ENCODE assay signal across 8 cellular contexts in the genomic region with DNA sequence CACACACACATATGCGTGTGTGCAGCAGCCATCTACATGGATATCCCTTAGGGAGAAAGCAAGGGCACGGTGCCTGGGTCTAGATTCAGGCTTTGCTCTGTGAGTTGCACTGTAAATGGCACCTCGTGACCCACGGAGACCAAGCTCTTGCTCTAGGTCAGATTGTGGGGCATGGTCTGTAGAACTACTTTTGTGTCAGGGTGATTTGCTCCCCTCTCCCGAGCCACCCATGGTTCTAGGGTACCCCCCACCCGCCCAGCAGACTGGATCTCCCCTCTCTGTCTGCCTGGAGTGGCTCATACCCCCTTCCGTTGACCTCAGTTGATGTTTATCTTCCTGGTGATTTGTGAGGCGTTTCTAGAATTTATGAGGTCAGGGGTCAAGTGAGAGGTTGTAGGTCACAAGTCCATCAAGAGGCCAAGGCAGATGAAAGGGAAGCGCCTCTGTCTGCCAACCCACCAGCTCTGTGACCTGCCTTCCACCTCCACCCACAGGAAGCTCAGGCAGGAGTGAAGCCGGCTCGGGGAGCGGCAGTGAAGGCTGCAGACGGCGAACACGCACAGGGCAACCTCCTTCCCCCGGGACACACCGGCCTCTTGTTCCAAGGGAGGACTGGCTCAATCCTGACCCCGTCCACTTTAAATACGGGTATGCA.
A peak's percentile ranks its signal among the peaks of the same experiment; 100 is the strongest.
DNase-seq lines count a peak whose midpoint lies in the region; ATAC-seq and TF ChIP-seq lines count a peak whose summit lies in the region.

No MANE protein-coding gene starts in this region.

- H3K79me2 ChIP-seq in trophoblast cell (ENCODE audit: control insufficient read depth, insufficient read depth, low read length, poor library complexity) = no peaks in the 10 kb centered on the region

- H3K4ac ChIP-seq in trophoblast cell (ENCODE audit: low read depth, low read length) = no peak overlapping the region

- H3K79me1 ChIP-seq in trophoblast cell (ENCODE audit: low read length) = no peaks in the 10 kb centered on the region

- H3K27ac Mint-ChIP-seq in T-helper 2 cell treated with Interferon-gamma antibody and Interleukin-4, amounts not matched to agents 5 μg/mL and 100 μg/mL, for 36 hours = peak overlapping the region; percentile 96

- no peak overlapping the region for H2BK120ac ChIP-seq in trophoblast cell (ENCODE audit: insufficient read depth, low read length, poor library complexity)

- H3K4me3 ChIP-seq in colonic mucosa = peak overlapping the region; percentile 9
- no peak overlapping the region for H3K4me3 ChIP-seq in trophoblast cell (ENCODE audit: low read depth, low read length)
- H3K4me3 ChIP-seq in ascending aorta = no peak overlapping the region

- H3K36me3 Mint-ChIP-seq in T-helper 2 cell treated with Interferon-gamma antibody and Interleukin-4, amounts not matched to agents 5 μg/mL and 100 μg/mL, for 36 hours (ENCODE audit: low read depth) = peaks cover 1% of the 10 kb centered on the region

- ATAC-seq in GM21529 (IDR thresholded peaks at IDR 0.05; ENCODE audit: unreplicated experiment) = peak; percentile 30

- H3K9me3 Mint-ChIP-seq in T-helper 2 cell treated with Interferon-gamma antibody and Interleukin-4, amounts not matched to agents 5 μg/mL and 100 μg/mL, for 36 hours = no peaks in the 10 kb centered on the region

- no peak overlapping the region for H3K23ac ChIP-seq in trophoblast cell (ENCODE audit: low read length)

- H3K27ac ChIP-seq in colonic mucosa = no peak overlapping the region
- H3K27ac ChIP-seq in trophoblast cell (ENCODE audit: low read depth, low read length) = no peak overlapping the region
- no peak overlapping the region for H3K27ac ChIP-seq in ascending aorta

- no peak overlapping the region for H3K18ac ChIP-seq in trophoblast cell (ENCODE audit: low read length)

- peak; percentile 14 for DNase-seq in T-helper 2 cell treated with Interferon-gamma antibody and Interleukin-4, amounts not matched to agents 5 μg/mL and 100 μg/mL, for 36 hours (ENCODE audit: low spot score)
- DNase-seq in colonic mucosa (no peak), trophoblast cell (no peak), SK-N-DZ (ENCODE audit: low spot score) (no peak), NCI-H526 treated with DMSO at 0.1 percent for 48 hours (lab: John Stamatoyannopoulos, UW) (no peak), ascending aorta (ENCODE audit: low spot score in 2 of 2) (no peak)
- peak; percentile 18 for DNase-seq in stimulated activated CD4-positive, alpha-beta T cell treated with anti-CD3 and anti-CD28 coated beads, Interleukin-4, amount 100 ng/mL, for 1 hour

- H4K91ac ChIP-seq in trophoblast cell (ENCODE audit: low read depth, low read length) = no peak overlapping the region

- no peak overlapping the region for H3K9ac ChIP-seq in colonic mucosa (ENCODE audit: low read depth in 2 of 2, low read length in 2 of 2)
- no peak overlapping the region for H3K9ac ChIP-seq in trophoblast cell (ENCODE audit: low read length)

- no peaks in the 10 kb centered on the region for H3K36me3 ChIP-seq in colonic mucosa
- H3K36me3 ChIP-seq in trophoblast cell (ENCODE audit: control insufficient read depth in 1 of 2, insufficient read depth in 2 of 2, low read length in 2 of 2) = no peaks in the 10 kb centered on the region
- H3K36me3 ChIP-seq in ascending aorta = no peaks in the 10 kb centered on the region

- H3K27me3 Mint-ChIP-seq in T-helper 2 cell treated with Interferon-gamma antibody and Interleukin-4, amounts not matched to agents 5 μg/mL and 100 μg/mL, for 36 hours (ENCODE audit: low read depth) = no peaks in the 10 kb centered on the region

- no peak overlapping the region for H2AFZ ChIP-seq in trophoblast cell (ENCODE audit: insufficient read depth, low read length, poor library complexity)

- no peak overlapping the region for H3K14ac ChIP-seq in trophoblast cell (ENCODE audit: low read length)

- H3K27me3 ChIP-seq in colonic mucosa (no peaks in the 10 kb centered on the region), trophoblast cell (ENCODE audit: insufficient read depth, low read length) (no peaks in the 10 kb centered on the region), ascending aorta (peaks cover 5% of the 10 kb centered on the region)

- no peak overlapping the region for H3K4me2 ChIP-seq in trophoblast cell (ENCODE audit: low read length)

- no peak overlapping the region for H4K12ac ChIP-seq in trophoblast cell (ENCODE audit: low read depth, low read length)

- H2AK5ac ChIP-seq in trophoblast cell (ENCODE audit: low read length) = no peak overlapping the region

- H3K4me3 Mint-ChIP-seq in T-helper 2 cell treated with Interferon-gamma antibody and Interleukin-4, amounts not matched to agents 5 μg/mL and 100 μg/mL, for 36 hours = peak overlapping the region; percentile 84

- intact Hi-C loops in colonic mucosa (cut with DNase I) (no loop called here), ascending aorta (cut with DNase I) (no loop called here)

- H3K4me1 ChIP-seq in colonic mucosa = peaks cover 7% of the 10 kb centered on the region
- peaks cover 4 to 14% of the 10 kb centered on the region in 2 experiments for H3K4me1 ChIP-seq in trophoblast cell (ENCODE audit: control insufficient read depth in 1 of 2, insufficient read depth in 2 of 2, low read length in 2 of 2)
- H3K4me1 ChIP-seq in ascending aorta = peaks cover 0 to 7% of the 10 kb centered on the region in 2 donors

- H3K9me3 ChIP-seq in colonic mucosa (no peaks in the 10 kb centered on the region), trophoblast cell (ENCODE audit: insufficient read depth, low read depth, low read length) (peaks cover 4% of the 10 kb centered on the region), ascending aorta (no peaks in the 10 kb centered on the region)

- no peak overlapping the region for H4K8ac ChIP-seq in trophoblast cell (ENCODE audit: low read depth, low read length)

- TF ChIP-seq CTCF in colonic mucosa (IDR thresholded peaks at IDR 0.05) (no peak), ascending aorta (IDR thresholded peaks at IDR 0.05) (no peak)

- no peak overlapping the region for H2BK5ac ChIP-seq in trophoblast cell (ENCODE audit: low read depth, low read length, poor library complexity)

- no peak overlapping the region for H2BK12ac ChIP-seq in trophoblast cell (ENCODE audit: low read length)

- no CpG with 5 or more reads among the region's 19 CpGs for WGBS in trophoblast cell (ENCODE audit: extremely low coverage, insufficient coverage, insufficient read length)

- peaks cover 26% of the 10 kb centered on the region for H3K4me1 Mint-ChIP-seq in T-helper 2 cell treated with Interferon-gamma antibody and Interleukin-4, amounts not matched to agents 5 μg/mL and 100 μg/mL, for 36 hours (ENCODE audit: low read depth)

Comparison
In these comparisons a context has a peak if more than half of its experiments do, and no peak if none do; other contexts are left out.
1. DNase-seq: peak in T-helper 2 cell treated with Interferon-gamma antibody and Interleukin-4, amounts not matched to agents 5 μg/mL and 100 μg/mL, for 36 hours (single experiment) and stimulated activated CD4-positive, alpha-beta T cell treated with anti-CD3 and anti-CD28 coated beads, Interleukin-4, amount 100 ng/mL, for 1 hour (single experiment); none in colonic mucosa (single experiment), trophoblast cell (0 of 2), SK-N-DZ (single experiment), NCI-H526 treated with DMSO at 0.1 percent for 48 hours (single experiment) and ascending aorta (0 of 2).